Comparison of ENCODE assay signal across 14 cellular contexts in the genomic region with DNA sequence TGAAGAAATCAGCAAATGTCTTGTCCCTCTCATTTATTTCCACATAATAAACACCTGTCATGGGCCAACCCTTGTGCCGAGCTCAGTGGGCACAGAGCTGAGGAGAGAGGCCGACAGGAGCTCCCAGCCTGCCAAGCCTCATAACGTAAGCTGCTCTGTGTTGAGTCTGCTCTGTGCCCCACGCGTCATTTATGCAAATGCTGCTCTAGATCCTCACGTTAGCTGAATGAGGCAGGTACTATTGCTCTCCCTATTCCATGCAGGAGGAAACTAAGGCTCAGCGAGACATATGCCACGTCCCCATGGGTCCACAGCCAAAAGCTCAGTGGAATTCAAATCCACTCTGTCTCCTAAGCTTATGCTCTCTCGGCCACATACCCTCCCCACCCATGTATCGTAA. TPM values are rescaled to one million over a fixed set of nuclear protein-coding genes. Genes with fewer than 3 reads are reported as not detected.
A peak's percentile ranks its signal among the peaks of the same experiment; 100 is the strongest.
DNase-seq lines count a peak whose midpoint lies in the region; ATAC-seq, FAIRE-seq and TF ChIP-seq lines count a peak whose summit lies in the region.
"Had no signal": no experiment of that assay in that cellular context is flagged by ENCODE, and none has a peak within 500 bp of the region (broad histone marks: within the 10 kb centered on the region; RNA-seq: fewer than 3 reads in every experiment).

No MANE protein-coding gene starts in this region.

- no peak overlapping the region for H3K4me3 Mint-ChIP-seq in astrocyte (ENCODE audit: unreplicated experiment)
- H3K4me3 Mint-ChIP-seq: CD8-positive, alpha-beta memory T cell had no signal

- peak overlapping the region; percentile 64 for H3K27ac Mint-ChIP-seq in astrocyte (ENCODE audit: unreplicated experiment)

- no peak for FAIRE-seq in astrocyte (lab: Jason Lieb, UNC)

- H3K79me1 ChIP-seq in IMR-90 (ENCODE audit: low read depth in 1 of 2, low read length in 2 of 2): peaks cover 16 to 45% of the 10 kb centered on the region in 2 experiments; a peak in 3 of 4 replicates
- H3K79me1 ChIP-seq in neuronal stem cell (ENCODE audit: low read depth, low read length): no peaks in the 10 kb centered on the region

- POLR2A ChIA-PET in IMR-90 (lab: Charles Lee; ENCODE audit: unreplicated experiment): no interaction called here

- BruUV-seq in IMR-90 (replicated peaks; lab: Mats Ljungman, UMichigan): no TSS peak

- TF ChIP-seq CTCF in IMR-90 (conservative IDR thresholded peaks at IDR 0.05; ENCODE audit: low read depth, low read length) (no peak), astrocyte (IDR thresholded peaks at IDR 0.05; ENCODE audit: insufficient read depth, low read depth, low read length) (no peak), thyroid gland (IDR thresholded peaks at IDR 0.05) (no peak), uterus (IDR thresholded peaks at IDR 0.05) (no peak)

- H3K14ac ChIP-seq in IMR-90 (replicated peaks; ENCODE audit: low read depth, low read length) (no peak overlapping the region; the same call in 1 of the 2 replicates), neuronal stem cell (ENCODE audit: low read length) (no peak overlapping the region)

- no peak overlapping the region for H4K5ac ChIP-seq in IMR-90 (ENCODE audit: low read depth, low read length)

- TF ChIP-seq POLR2A in IMR-90 (IDR thresholded peaks at IDR 0.05; ENCODE audit: low read depth, low read length): no peak
- no peak for TF ChIP-seq POLR2A in thyroid gland (IDR thresholded peaks at IDR 0.05)
- TF ChIP-seq POLR2A in uterus (IDR thresholded peaks at IDR 0.05): no peak

- peaks cover 18% of the 10 kb centered on the region for H3K4me1 ChIP-seq in IMR-90 (ENCODE audit: control insufficient read depth, insufficient read depth, low read length)
- H3K4me1 ChIP-seq in astrocyte (ENCODE audit: insufficient read depth, low read length): peaks cover 22% of the 10 kb centered on the region
- peaks cover 5% of the 10 kb centered on the region in 2 donors for H3K4me1 ChIP-seq in neuronal stem cell (ENCODE audit: control insufficient read depth in 2 of 2, insufficient read depth in 1 of 2, low read depth in 1 of 2, low read length in 2 of 2)
- H3K4me1 ChIP-seq in thyroid gland: peaks cover 13 to 30% of the 10 kb centered on the region in 2 donors
- H3K4me1 ChIP-seq in uterus: no peaks in the 10 kb centered on the region

- H4K20me1 ChIP-seq in IMR-90 (ENCODE audit: insufficient read depth, low read length) (peaks cover 5% of the 10 kb centered on the region; the same call in 1 of the 2 replicates), astrocyte (ENCODE audit: insufficient read depth, low read length) (peaks cover 24% of the 10 kb centered on the region)

- H3K4me1 Mint-ChIP-seq in astrocyte (ENCODE audit: low read depth, unreplicated experiment): peaks cover 30% of the 10 kb centered on the region
- H3K4me1 Mint-ChIP-seq: CD8-positive, alpha-beta memory T cell had no signal

- H4K8ac ChIP-seq in IMR-90 (ENCODE audit: low read depth in 2 of 2, low read length in 2 of 2): peak overlapping the region in 1 of 2 experiments; percentile 22; a peak in 1 of 4 replicates
- H4K8ac ChIP-seq in neuronal stem cell (ENCODE audit: low read depth, low read length): peak overlapping the region; percentile 7

- H2BK120ac ChIP-seq in IMR-90 (ENCODE audit: low read depth, low read length): peak overlapping the region; percentile 27; the same call in 1 of the 2 replicates
- H2BK120ac ChIP-seq in neuronal stem cell (ENCODE audit: low read depth, low read length): no peak overlapping the region

- H3K9me3 ChIP-seq in IMR-90 (ENCODE audit: control insufficient read depth, insufficient read depth, low read length): no peaks in the 10 kb centered on the region
- no peaks in the 10 kb centered on the region for H3K9me3 ChIP-seq in astrocyte (ENCODE audit: insufficient read depth, low read depth, low read length)
- H3K9me3 ChIP-seq in neuronal stem cell (replicated peaks in 1 of 2; ENCODE audit: control insufficient read depth in 2 of 2, insufficient read depth in 1 of 2, low read depth in 1 of 2, low read length in 2 of 2): no peaks in the 10 kb centered on the region
- no peaks in the 10 kb centered on the region for H3K9me3 ChIP-seq in thyroid gland
- H3K9me3 ChIP-seq in uterus: no peaks in the 10 kb centered on the region
- H3K9me3 ChIP-seq: Caco-2 had no signal

- H3K27me3 Mint-ChIP-seq in astrocyte (ENCODE audit: low read depth, unreplicated experiment): no peaks in the 10 kb centered on the region
- H3K27me3 Mint-ChIP-seq: CD8-positive, alpha-beta memory T cell had no signal

- H3K27ac ChIP-seq in IMR-90 (ENCODE audit: insufficient read depth, low read length) (0 out of 2 replicates have a peak overlapping the region, but pooled peaks have one; percentile 1), astrocyte (ENCODE audit: low read depth, low read length) (no peak overlapping the region), neuronal stem cell (replicated peaks; ENCODE audit: low read length) (no peak overlapping the region), thyroid gland (peak overlapping the region; percentile 24 to 76 (median 62)), uterus (peak overlapping the region in 1 of 2 donors; percentile 74)

- H2AK9ac ChIP-seq in IMR-90 (replicated peaks; ENCODE audit: low read depth, low read length, poor library complexity): no peak overlapping the region

- no peak overlapping the region for H3K4me3 ChIP-seq in IMR-90 (ENCODE audit: insufficient read depth, low read depth, low read length)
- H3K4me3 ChIP-seq in astrocyte (ENCODE audit: insufficient read depth, low read depth, low read length): no peak overlapping the region
- H3K4me3 ChIP-seq in neuronal stem cell (ENCODE audit: low read length in 2 of 2): no peak overlapping the region
- no peak overlapping the region for H3K4me3 ChIP-seq in thyroid gland (replicated peaks in 1 of 3)
- H3K4me3 ChIP-seq in uterus: no peak overlapping the region

- H2BK20ac ChIP-seq in IMR-90 (ENCODE audit: low read depth, low read length): no peak overlapping the region

- WGBS in IMR-90 (ENCODE audit: extremely low coverage in 2 of 2, insufficient read length in 1 of 2), 2 experiments: 100% methylated on average over 3 of the region's 10 CpGs; no CpG with 5 or more reads in 1 of the 2 experiments
- no CpG with 5 or more reads among the region's 10 CpGs for WGBS in neuronal stem cell (ENCODE audit: extremely low coverage in 2 of 2, insufficient read length in 2 of 2, insufficient replicate concordance in 1 of 2), 2 donors
- WGBS in thyroid gland, 2 donors: 67 to 86% methylated on average over 10 of the region's 10 CpGs

- H3K36me3 ChIP-seq in IMR-90 (ENCODE audit: control insufficient read depth, insufficient read depth, low read length) (peaks cover 23% of the 10 kb centered on the region), astrocyte (ENCODE audit: insufficient read depth, low read length) (peaks cover 8% of the 10 kb centered on the region), neuronal stem cell (replicated peaks in 1 of 2; ENCODE audit: control insufficient read depth in 2 of 2, insufficient read depth in 2 of 2, low read length in 2 of 2) (peaks cover 27 to 48% of the 10 kb centered on the region in 2 donors), thyroid gland (peaks cover 5 to 11% of the 10 kb centered on the region in 2 donors), uterus (no peaks in the 10 kb centered on the region)

- H3K4ac ChIP-seq in IMR-90 (ENCODE audit: low read depth, low read length): peak overlapping the region; percentile 64
- no peak overlapping the region for H3K4ac ChIP-seq in neuronal stem cell (ENCODE audit: low read length)

- in situ Hi-C loops in IMR-90 (cut with MboI; ENCODE audit: low sequenced_read_pairs): loop anchor here (5.0 to 25.0 kb wide), 2 partner anchors 95 to 225 kb away; partner anchors contain the start of gene PLXND1

- DNase-seq in IMR-90 (no peak), astrocyte (ENCODE audit: low read depth) (no peak), neuronal stem cell (ENCODE audit: low spot score) (no peak), thyroid gland (no peak), NCI-H345 (lab: John Stamatoyannopoulos, UW) (no peak), uterus (no peak), epidermal melanocyte (ENCODE audit: insufficient read length, low spot score) (no peak), C1 segment of cervical spinal cord (lab: John Stamatoyannopoulos, UW) (no peak)
- DNase-seq: Caco-2; CD8-positive, alpha-beta memory T cell; DND-41; GF-D8; HCEC 1CT had no signal

- intact Hi-C loops in IMR-90 (cut with micrococcal nuclease) (no loop called here), thyroid gland (cut with DNase I) (no loop called here), uterus (cut with DNase I; ENCODE audit: low total_unique reads) (no loop called here)

- ATAC-seq in IMR-90 (ENCODE audit: low read depth): no peak

- H2BK5ac ChIP-seq in IMR-90 (ENCODE audit: low read depth, low read length, poor library complexity, severe bottlenecking): no peak overlapping the region
- no peak overlapping the region for H2BK5ac ChIP-seq in neuronal stem cell (ENCODE audit: low read length)

- CTCF ChIA-PET in IMR-90 (lab: Yijun Ruan, JAX): no interaction called here

- no peak overlapping the region for H3K56ac ChIP-seq in IMR-90 (ENCODE audit: extremely low read depth, insufficient read depth, low read length)

- no peak overlapping the region for H3K9ac ChIP-seq in IMR-90 (ENCODE audit: low read depth, low read length)
- no peak overlapping the region for H3K9ac ChIP-seq in astrocyte (ENCODE audit: low read length)
- H3K9ac ChIP-seq in neuronal stem cell (ENCODE audit: low read depth, low read length, poor library complexity): no peak overlapping the region

- H2BK15ac ChIP-seq in IMR-90 (ENCODE audit: low read depth, low read length) (peak overlapping the region; percentile 98; the same call in 1 of the 3 replicates), neuronal stem cell (ENCODE audit: low read length) (no peak overlapping the region)

- H3K4me2 ChIP-seq in IMR-90 (ENCODE audit: low read depth, low read length): no peak overlapping the region
- no peak overlapping the region for H3K4me2 ChIP-seq in astrocyte (ENCODE audit: low read length)
- no peak overlapping the region for H3K4me2 ChIP-seq in neuronal stem cell (ENCODE audit: insufficient read depth, low read length, poor library complexity, severe bottlenecking)

- TF ChIP-seq RAD21 in IMR-90 (IDR thresholded peaks at IDR 0.05; ENCODE audit: low read length): no peak

- H4K91ac ChIP-seq in IMR-90 (ENCODE audit: insufficient read depth, low read depth, low read length) (peak overlapping the region; percentile 64), neuronal stem cell (ENCODE audit: low read depth, low read length, poor library complexity) (no peak overlapping the region)

- peaks cover 18% of the 10 kb centered on the region for H3K9me1 ChIP-seq in IMR-90 (ENCODE audit: insufficient read depth, low read length)

- H2AK5ac ChIP-seq in IMR-90 (ENCODE audit: low read depth, low read length) (peak overlapping the region; percentile 59), neuronal stem cell (ENCODE audit: low read depth, low read length) (no peak overlapping the region)

- no peak overlapping the region for H2BK12ac ChIP-seq in neuronal stem cell (ENCODE audit: low read length)

- H3K9me3 Mint-ChIP-seq in astrocyte (ENCODE audit: unreplicated experiment): no peaks in the 10 kb centered on the region
- H3K9me3 Mint-ChIP-seq: CD8-positive, alpha-beta memory T cell had no signal

- H3K27me3 ChIP-seq in IMR-90 (ENCODE audit: control insufficient read depth, insufficient read depth, low read length) (no peaks in the 10 kb centered on the region), astrocyte (ENCODE audit: insufficient read depth, low read length) (no peaks in the 10 kb centered on the region), neuronal stem cell (ENCODE audit: control insufficient read depth in 3 of 3, insufficient read depth in 3 of 3, low read depth in 1 of 3, low read length in 3 of 3) (no peaks in the 10 kb centered on the region), thyroid gland (no peaks in the 10 kb centered on the region), uterus (no peaks in the 10 kb centered on the region)

- H3K23ac ChIP-seq in IMR-90 (ENCODE audit: low read depth, low read length): no peak overlapping the region
- no peak overlapping the region for H3K23ac ChIP-seq in neuronal stem cell (ENCODE audit: low read depth, low read length, poor library complexity)

- H2AFZ ChIP-seq in IMR-90 (replicated peaks; ENCODE audit: low read length, poor library complexity) (no peak overlapping the region), astrocyte (ENCODE audit: low read depth, low read length) (no peak overlapping the region), neuronal stem cell (ENCODE audit: low read length) (no peak overlapping the region)

- peaks cover 16% of the 10 kb centered on the region for H3K36me3 Mint-ChIP-seq in astrocyte (ENCODE audit: low read depth, unreplicated experiment)

- H3K18ac ChIP-seq in IMR-90 (ENCODE audit: low read depth, low read length) (no peak overlapping the region), neuronal stem cell (ENCODE audit: low read length) (no peak overlapping the region)

- H3K79me2 ChIP-seq in astrocyte (ENCODE audit: insufficient read depth, low read length): no peaks in the 10 kb centered on the region

- dilution Hi-C loops in IMR-90 (cut with HindIII; ENCODE audit: low sequenced_read_pairs, unreplicated experiment): no loop called here

RNA-seq across cellular contexts. Expression of gene EFCAB12, which starts 41.5 kb away (rescaled TPM):
- total RNA-seq in IMR-90 (2012; rRNA removed) (under 0.01 TPM in 2 replicates), astrocyte (0.14 and 0.26 TPM in 2 replicates), thyroid gland (1 to 10 TPM in 1 of 4 donors, under 1 TPM in 3; 0.67 to 1.2 (median 0.74) TPM), uterus (under 1 TPM in 3 of 4 donors, not detected in 1; under 0.01 to 0.76 (median 0.41) TPM)
- 0.09 and 0.17 TPM in 2 replicates for polyA plus RNA-seq in IMR-90 (2012; rRNA removed)
- polyA plus RNA-seq in IMR-90 (2012; cell fraction: cytosol; rRNA removed): 0.02 and 0.04 TPM in 2 replicates
- polyA plus RNA-seq in IMR-90 (2012; cell fraction: nucleus; rRNA removed; ENCODE audit: low replicate concordance): 0.41 and 0.62 TPM in 2 replicates
- 1.3 TPM for polyA plus RNA-seq in neuronal stem cell (2013, experiment 1 of 2)
- polyA plus RNA-seq in neuronal stem cell (2013, experiment 2 of 2): 1.2 TPM
- total RNA-seq: HT1080 had no signal

RNA-seq across cellular contexts. Expression of gene MBD4, which starts 52.8 kb away (rescaled TPM):
- total RNA-seq in IMR-90 (2012; rRNA removed) (13.8 and 22.2 TPM in 2 replicates), astrocyte (22.3 and 22.8 TPM in 2 replicates), thyroid gland (10 to 100 TPM; 22.9 to 35.2 (median 28.6) TPM), uterus (10 to 100 TPM; 13.8 to 36.2 (median 20.4) TPM)
- 14.9 and 15.0 TPM in 2 replicates for polyA plus RNA-seq in IMR-90 (2012; rRNA removed)
- 6.9 and 10.6 TPM in 2 replicates for polyA plus RNA-seq in IMR-90 (2012; cell fraction: cytosol; rRNA removed)
- polyA plus RNA-seq in IMR-90 (2012; cell fraction: nucleus; rRNA removed; ENCODE audit: low replicate concordance): 30.3 and 65.5 TPM in 2 replicates
- polyA plus RNA-seq in neuronal stem cell (2013, experiment 1 of 2): 46.1 TPM
- 47.3 TPM for polyA plus RNA-seq in neuronal stem cell (2013, experiment 2 of 2)

RNA-seq across cellular contexts. Expression of gene IFT122, which starts 53.0 kb away (rescaled TPM):
- 27.2 and 28.0 TPM in 2 replicates for total RNA-seq in IMR-90 (2012; rRNA removed)
- 16.8 and 17.1 TPM in 2 replicates for polyA plus RNA-seq in IMR-90 (2012; rRNA removed)
- 12.3 and 16.3 TPM in 2 replicates for polyA plus RNA-seq in IMR-90 (2012; cell fraction: cytosol; rRNA removed)
- polyA plus RNA-seq in IMR-90 (2012; cell fraction: nucleus; rRNA removed; ENCODE audit: low replicate concordance): 63.8 and 113 TPM in 2 replicates
- total RNA-seq in astrocyte: 17.7 and 19.9 TPM in 2 replicates
- 22.3 TPM for polyA plus RNA-seq in neuronal stem cell (2013, experiment 1 of 2)
- polyA plus RNA-seq in neuronal stem cell (2013, experiment 2 of 2): 21.0 TPM
- 10 to 100 TPM; 40.7 to 67.9 (median 46.7) TPM for total RNA-seq in thyroid gland
- total RNA-seq in uterus: 10 to 100 TPM in 3 of 4 donors, 1 to 10 TPM in 1; 4.1 to 70.2 (median 38.6) TPM

Comparison
In these comparisons a context has a peak if more than half of its experiments do, and no peak if none do; other contexts are left out.
1. H3K27ac ChIP-seq: peak in IMR-90 (single experiment) and thyroid gland (3 of 3); none in astrocyte (single experiment) and neuronal stem cell (single experiment).